Comparison of ENCODE assay signal across 1 cellular context in the genomic region with DNA sequence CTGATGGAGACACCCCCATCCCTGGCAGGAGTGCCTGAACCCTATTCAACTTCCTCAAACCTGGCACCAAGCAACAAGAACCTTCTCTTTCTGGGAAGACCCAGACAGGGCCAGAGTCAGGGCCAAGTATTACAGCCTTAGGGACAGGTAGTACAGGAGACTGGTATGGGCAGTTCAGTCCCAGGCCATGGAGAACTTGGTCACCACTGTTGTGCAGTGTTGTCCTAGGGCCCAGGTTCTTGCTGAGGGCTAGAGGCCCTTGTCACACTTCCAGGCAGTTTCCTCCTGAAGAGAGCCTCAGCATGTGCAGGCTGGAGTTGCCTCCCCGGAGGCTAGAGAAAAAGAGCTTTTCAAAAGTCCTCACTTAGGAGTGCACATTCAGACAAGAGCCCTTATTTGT. TPM values are rescaled to one million over a fixed set of nuclear protein-coding genes. Genes with fewer than 3 reads are reported as not detected.
"Had no signal": no experiment of that assay in that cellular context is flagged by ENCODE, and none has a peak within 500 bp of the region (broad histone marks: within the 10 kb centered on the region; RNA-seq: fewer than 3 reads in every experiment).

No MANE protein-coding gene starts in this region.

RNA-seq across cellular contexts. Expression of a gene that starts 28.7 kb away (rescaled TPM):
- polyA plus RNA-seq: naive thymus-derived CD8-positive, alpha-beta T cell had no signal
